26 cellular contexts compared by ENCODE assay signal in genomic region chr6:3643921-3644320, GRCh38.
"Had no signal": no experiment of that assay in that cellular context is flagged by ENCODE, and none has a peak within 500 bp of the region (broad histone marks: within the 10 kb centered on the region; RNA-seq: fewer than 3 reads in every experiment).

No MANE protein-coding gene starts in this region.

- H3K4me3 ChIP-seq: cardiac muscle cell, SK-N-MC had no signal

- H3K27ac ChIP-seq: brain microvascular endothelial cell, cardiac muscle cell, SK-N-MC had no signal

- H3K27me3 ChIP-seq: brain microvascular endothelial cell, cardiac muscle cell had no signal

- FAIRE-seq: astrocyte, TTC549 had no signal

- ATAC-seq: activated CD8-positive, alpha-beta memory T cell treated with anti-CD3 and anti-CD28 coated beads, Interleukin-2, amount 10 ng/mL, durations not matched to agents 7 days and 5 days; activated naive CD4-positive, alpha-beta T cell treated with anti-CD3 and anti-CD28 coated beads, Interleukin-2, amount 50 U/mL, for 72 hours; activated naive CD8-positive, alpha-beta T cell treated with anti-CD3 and anti-CD28 coated beads, Interleukin-2, amount 50 U/mL, for 24 hours; T-cell had no signal

- DNase-seq: activated B cell treated with CpG ODN at 0.5 μM for 24 hours; activated CD4-positive, alpha-beta T cell treated with anti-CD3 and anti-CD28 coated beads for 1 hour; activated CD4-positive, alpha-beta T cell treated with anti-CD3 and anti-CD28 coated beads, Interleukin-2, amount 10 ng/mL, durations not matched to agents 24 days and 14 days; activated CD4-positive, alpha-beta T cell treated with anti-CD3 and anti-CD28 coated beads, Interleukin-2, amount 50 U/mL, for 48 hours; activated effector memory CD4-positive, alpha-beta T cell treated with anti-CD3 and anti-CD28 coated beads, Interleukin-2, amount 50 U/mL, for 16 hours; activated naive CD4-positive, alpha-beta T cell treated with Interleukin-2 at 50 U/mL for 16 hours; activated naive CD8-positive, alpha-beta T cell treated with anti-CD3 and anti-CD28 coated beads, Interleukin-2, amount 50 U/mL, for 24 hours; activated T-cell treated with anti-CD3 and anti-CD28 coated beads, Interleukin-2, amount 50 U/mL, for 24 hours; amniotic stem cell; brain microvascular endothelial cell; Kasumi-1; KBM-7; NCI-H1930; NCI-H2171 treated with DMSO at 0.1 percent for 48 hours; NCI-H226; NCI-H526 treated with DMSO at 0.1 percent for 48 hours; NCI-H82; T-cell; T-helper 2 cell; T1000 had no signal

- H3K36me3 ChIP-seq: brain microvascular endothelial cell, cardiac muscle cell had no signal
